20 cellular contexts compared by ENCODE assay signal in genomic region chr11:35893796-35894475, GRCh38. TPM values are rescaled to one million over a fixed set of nuclear protein-coding genes. Genes with fewer than 3 reads are reported as not detected.
DNase-seq lines count a peak whose midpoint lies in the region; FAIRE-seq and TF ChIP-seq lines count a peak whose summit lies in the region.
"Had no signal": no experiment of that assay in that cellular context is flagged by ENCODE, and none has a peak within 500 bp of the region (broad histone marks: within the 10 kb centered on the region; RNA-seq: fewer than 3 reads in every experiment).

No MANE protein-coding gene starts in this region.

- H3K4me2 ChIP-seq in SK-N-SH: no peak overlapping the region
- H3K4me2 ChIP-seq: smooth muscle cell had no signal

- no peaks in the 10 kb centered on the region for H4K20me1 ChIP-seq in SK-N-SH (ENCODE audit: insufficient read depth)

- TF ChIP-seq RAD21 in SK-N-SH (IDR thresholded peaks at IDR 0.05; ENCODE audit: low read length): no peak

- no peaks in the 10 kb centered on the region for H3K79me2 ChIP-seq in SK-N-SH (ENCODE audit: insufficient read depth)

- FAIRE-seq in urothelium cell line (lab: Jason Lieb, UNC): peak; percentile 69
- FAIRE-seq: colon, frontal cortex had no signal

- no peaks in the 10 kb centered on the region for H3F3A ChIP-seq in SK-N-SH (replicated peaks; ENCODE audit: insufficient read depth)

- no peak overlapping the region for H3K9ac ChIP-seq in SK-N-SH

- CTCF ChIA-PET in RWPE1 (lab: Yijun Ruan, JAX): interaction anchor here (0.6 to 1.9 kb wide), 3 partner anchors 34 to 72 kb away, joined by 3 to 10 read pairs (median 3); no protein-coding TSS in a partner anchor
- CTCF ChIA-PET in SK-N-SH (lab: Yijun Ruan, JAX): interaction anchor here (1.1 kb wide), 1 partner anchor 372 kb away, joined by 3 read pairs; no protein-coding TSS in a partner anchor

- H3K9me2 ChIP-seq in SK-N-SH: no peaks in the 10 kb centered on the region

- POLR2A ChIA-PET in RWPE1 (lab: Yijun Ruan, JAX; ENCODE audit: low non-redundant PET): no interaction called here
- POLR2A ChIA-PET in SK-N-SH (lab: Yijun Ruan, JAX): no interaction called here

- no peak overlapping the region for H3K4me3 ChIP-seq in SK-N-SH (ENCODE audit: low read depth in 2 of 2, low read length in 1 of 2)
- H3K4me3 ChIP-seq: smooth muscle cell, thyroid gland had no signal

- H3K27me3 ChIP-seq in SK-N-SH (ENCODE audit: insufficient read depth): peaks cover 7% of the 10 kb centered on the region; the same call in 1 of the 2 replicates
- H3K27me3 ChIP-seq: thyroid gland had no signal

- 36% methylated on average over 8 of the region's 8 CpGs for WGBS in SK-N-SH (ENCODE audit: low lambda C conversion rate)

- H2AFZ ChIP-seq in SK-N-SH (ENCODE audit: low read depth): no peak overlapping the region

- DNase-seq in NCI-H2196 (lab: John Stamatoyannopoulos, UW; ENCODE audit: unreplicated experiment): peak; percentile 29
- DNase-seq in NCI-H2196 treated with DMSO at 0.1 percent for 48 hours (lab: John Stamatoyannopoulos, UW; ENCODE audit: unreplicated experiment): no peak
- peak; percentile 91 for DNase-seq in RWPE1 (ENCODE audit: low spot score)
- DNase-seq in glomerular visceral epithelial cell (ENCODE audit: extremely low spot score): peak; percentile 14
- peak; percentile 86 for DNase-seq in urothelium cell line (ENCODE audit: low spot score)
- DNase-seq in SK-N-SH: no peak
- no peak for DNase-seq in DMS153 treated with DMSO at 0.1 percent for 48 hours (lab: John Stamatoyannopoulos, UW; ENCODE audit: unreplicated experiment)
- DNase-seq in activated T-cell treated with anti-CD3 and anti-CD28 coated beads for 4 hours: no peak
- DNase-seq: activated CD8-positive, alpha-beta memory T cell treated with anti-CD3 and anti-CD28 coated beads, Interleukin-2, amount 10 ng/mL, durations not matched to agents 7 days and 5 days; DMS153; HFFc6; left cardiac atrium; NCI-H187 treated with DMSO at 0.1 percent for 48 hours; OCI-M1; T-helper 9 cell; thyroid gland had no signal

- TF ChIP-seq EP300 in SK-N-SH (IDR thresholded peaks at IDR 0.05; ENCODE audit: borderline replicate concordance in 1 of 2, low read depth in 1 of 2, low read length in 1 of 2): no peak

- TF ChIP-seq CTCF in RWPE1 (conservative IDR thresholded peaks at IDR 0.05; ENCODE audit: low read depth) (no peak), SK-N-SH (IDR thresholded peaks at IDR 0.05) (no peak)

- peak overlapping the region; percentile 87 for H3K27ac ChIP-seq in RWPE1
- H3K27ac ChIP-seq in SK-N-SH (ENCODE audit: low read depth in 2 of 2, low read length in 1 of 2): no peak overlapping the region
- H3K27ac ChIP-seq: thyroid gland had no signal

- no peaks in the 10 kb centered on the region for H3K36me3 ChIP-seq in SK-N-SH (replicated peaks in 1 of 2; ENCODE audit: control insufficient read depth in 1 of 2, insufficient read depth in 2 of 2, low read length in 1 of 2)
- H3K36me3 ChIP-seq: thyroid gland had no signal

- H3K4me1 ChIP-seq in SK-N-SH (ENCODE audit: control insufficient read depth in 1 of 2, insufficient read depth in 2 of 2, low read depth in 1 of 2, low read length in 1 of 2): peaks cover 0 to 4% of the 10 kb centered on the region in 2 experiments; a peak in 1 of 4 replicates
- H3K4me1 ChIP-seq: thyroid gland had no signal

- H3K9me3 ChIP-seq in SK-N-SH: no peaks in the 10 kb centered on the region
- H3K9me3 ChIP-seq: thyroid gland had no signal

TF ChIP-seq in SK-N-SH, 30 proteins besides CTCF, POLR2A, EP300 and RAD21:
- no peak for TF ChIP-seq YY1 (IDR thresholded peaks at IDR 0.05; ENCODE audit: low read depth)
- TF ChIP-seq JUND (IDR thresholded peaks at IDR 0.05): no peak
- TF ChIP-seq IRF3 (IDR thresholded peaks at IDR 0.05; ENCODE audit: low read depth, low read length): no peak
- no peak for TF ChIP-seq FOXJ3 (CRISPR knock-in tag; IDR thresholded peaks at IDR 0.05)
- no peak for TF ChIP-seq FOSL2 (IDR thresholded peaks at IDR 0.05; ENCODE audit: borderline replicate concordance, low read depth)
- no peak for TF ChIP-seq MXI1 (IDR thresholded peaks at IDR 0.05; ENCODE audit: low read depth, low read length)
- no peak for TF ChIP-seq NFIC (IDR thresholded peaks at IDR 0.05; ENCODE audit: borderline replicate concordance)
- TF ChIP-seq SIN3A (IDR thresholded peaks at IDR 0.05; ENCODE audit: borderline replicate concordance, low read depth, low read length): no peak
- TF ChIP-seq USF2 (IDR thresholded peaks at IDR 0.05; ENCODE audit: borderline replicate concordance, low read depth, low read length): no peak
- TF ChIP-seq GATA2 (CRISPR knock-in tag; IDR thresholded peaks at IDR 0.05): no peak
- no peak for TF ChIP-seq USF1 (IDR thresholded peaks at IDR 0.05; ENCODE audit: borderline replicate concordance, low read depth)
TF ChIP-seq in SK-N-SH: peak in this region for 0.

RNA-seq across cellular contexts. Expression of gene LDLRAD3, which starts 49.9 kb away (rescaled TPM):
- 10.6 and 11.0 TPM in 2 replicates for polyA plus RNA-seq in SK-N-SH (2012; rRNA removed)
- polyA plus RNA-seq in SK-N-SH (2012; cell fraction: cytosol; rRNA removed): 9.4 and 10.9 TPM in 2 replicates
- 6.1 and 10.9 TPM in 2 replicates for polyA plus RNA-seq in SK-N-SH (2012; cell fraction: nucleus; rRNA removed)
- polyA plus RNA-seq: IgD-negative memory B cell had no signal

Comparison
In these comparisons a context has a peak if more than half of its experiments do, and no peak if none do; other contexts are left out.
1. DNase-seq: peak in NCI-H2196 (single experiment), RWPE1 (single experiment), glomerular visceral epithelial cell (single experiment) and urothelium cell line (single experiment); none in NCI-H2196 treated with DMSO at 0.1 percent for 48 hours (single experiment), SK-N-SH (single experiment), DMS153 treated with DMSO at 0.1 percent for 48 hours (single experiment) and activated T-cell treated with anti-CD3 and anti-CD28 coated beads for 4 hours (single experiment).